8 cellular contexts compared by ENCODE assay signal in genomic region chr13:76887070-76887563, GRCh38. TPM values are rescaled to one million over a fixed set of nuclear protein-coding genes. Genes with fewer than 3 reads are reported as not detected.
A peak's percentile ranks its signal among the peaks of the same experiment; 100 is the strongest.
DNase-seq lines count a peak whose midpoint lies in the region; TF ChIP-seq lines count a peak whose summit lies in the region.

No MANE protein-coding gene starts in this region.

- H3K36me3 Mint-ChIP-seq in Calu3 (ENCODE audit: insufficient read depth, unreplicated experiment): peaks cover 18% of the 10 kb centered on the region

- no peak overlapping the region for H2BK12ac ChIP-seq in neuronal stem cell (ENCODE audit: low read length)

- intact Hi-C loops in Calu3 (cut with micrococcal nuclease; ENCODE audit: unreplicated experiment): no loop called here

- DNase-seq in Calu3 (no peak), SK-N-DZ (ENCODE audit: low spot score) (peak; percentile 64), fibroblast of lung (ENCODE audit: low read depth in 2 of 2) (peak in 1 of 2 donors; percentile 1), neuronal stem cell (ENCODE audit: low spot score) (peak; percentile 11), AG08396 (ENCODE audit: low spot score) (no peak), SKM-1 treated with dmso at 0.1 percent for 144 hours (lab: John Stamatoyannopoulos, UW; ENCODE audit: unreplicated experiment) (no peak)
- no peak for DNase-seq in activated CD8-positive, alpha-beta memory T cell treated with anti-CD3 and anti-CD28 coated beads, Interleukin-2, amount 50 U/mL, for 48 hours
- DNase-seq in stimulated activated CD4-positive, alpha-beta T cell treated with anti-CD3 and anti-CD28 coated beads, Interleukin-15, amount 100 ng/mL, for 24 hours: no peak

- no peak overlapping the region for H3K14ac ChIP-seq in neuronal stem cell (ENCODE audit: low read length)

- no peak overlapping the region for H3K4ac ChIP-seq in neuronal stem cell (ENCODE audit: low read length)

- no CpG with 5 or more reads among the region's 20 CpGs for WGBS in neuronal stem cell (ENCODE audit: extremely low coverage in 2 of 2, insufficient read length in 2 of 2, insufficient replicate concordance in 1 of 2), 2 donors

- H3K27ac ChIP-seq in fibroblast of lung (ENCODE audit: insufficient read depth, low read length): peak overlapping the region; percentile 11
- H3K27ac ChIP-seq in neuronal stem cell (replicated peaks; ENCODE audit: low read length): no peak overlapping the region

- H4K91ac ChIP-seq in neuronal stem cell (ENCODE audit: low read depth, low read length, poor library complexity): no peak overlapping the region

- peak overlapping the region; percentile 88 for H3K4me2 ChIP-seq in fibroblast of lung (ENCODE audit: extremely low read depth, insufficient read depth, low read length)
- H3K4me2 ChIP-seq in neuronal stem cell (ENCODE audit: insufficient read depth, low read length, poor library complexity, severe bottlenecking): peak overlapping the region; percentile 96

- no peaks in the 10 kb centered on the region for H4K20me1 ChIP-seq in fibroblast of lung (ENCODE audit: control insufficient read depth, extremely low read depth, insufficient read depth, low read length)

- H3K4me3 ChIP-seq in fibroblast of lung (replicated peaks in 1 of 4; ENCODE audit: control extremely low read depth in 1 of 4, insufficient read depth in 1 of 4, low read depth in 3 of 4, low read length in 4 of 4): peak overlapping the region; percentile 38 to 69 (median 54)
- peak overlapping the region; percentile 55 to 80 for H3K4me3 ChIP-seq in neuronal stem cell (ENCODE audit: low read length in 2 of 2)

- H3K36me3 ChIP-seq in fibroblast of lung (ENCODE audit: control insufficient read depth, insufficient read depth, low read length) (no peaks in the 10 kb centered on the region), neuronal stem cell (replicated peaks in 1 of 2; ENCODE audit: control insufficient read depth in 2 of 2, insufficient read depth in 2 of 2, low read length in 2 of 2) (no peaks in the 10 kb centered on the region)

- H2AFZ ChIP-seq in fibroblast of lung (ENCODE audit: low read length) (peak overlapping the region; percentile 60), neuronal stem cell (ENCODE audit: low read length) (peak overlapping the region; percentile 99)

- H3K23ac ChIP-seq in neuronal stem cell (ENCODE audit: low read depth, low read length, poor library complexity): no peak overlapping the region

- peaks cover 18% of the 10 kb centered on the region for H3K79me2 ChIP-seq in fibroblast of lung (ENCODE audit: control insufficient read depth, insufficient read depth, low read length)

- CTCF ChIA-PET in Calu3 (lab: Charles Lee): interaction anchor here (0.6 kb wide), 2 partner anchors 208 to 1337 kb away, joined by 3 to 11 read pairs; no protein-coding TSS in a partner anchor

- H3K4me1 ChIP-seq in fibroblast of lung (ENCODE audit: control insufficient read depth, extremely low read depth, insufficient read depth, low read length): peaks cover 8% of the 10 kb centered on the region
- peaks cover 2 to 3% of the 10 kb centered on the region in 2 donors for H3K4me1 ChIP-seq in neuronal stem cell (ENCODE audit: control insufficient read depth in 2 of 2, insufficient read depth in 1 of 2, low read depth in 1 of 2, low read length in 2 of 2)

- no TSS peak for BruUV-seq in Calu3 (replicated peaks; lab: Mats Ljungman, UMichigan)

- H3K4me1 Mint-ChIP-seq in Calu3 (ENCODE audit: low read depth, unreplicated experiment): no peaks in the 10 kb centered on the region

- no peak overlapping the region for H2BK5ac ChIP-seq in neuronal stem cell (ENCODE audit: low read length)

- no peaks in the 10 kb centered on the region for H3K9me3 Mint-ChIP-seq in Calu3 (ENCODE audit: low read depth, unreplicated experiment)

- H3K27ac Mint-ChIP-seq in Calu3 (ENCODE audit: unreplicated experiment): peak overlapping the region; percentile 47

- no peak overlapping the region for H2BK15ac ChIP-seq in neuronal stem cell (ENCODE audit: low read length)

- H3K79me1 ChIP-seq in neuronal stem cell (ENCODE audit: low read depth, low read length): no peaks in the 10 kb centered on the region

- no peak overlapping the region for H2AK5ac ChIP-seq in neuronal stem cell (ENCODE audit: low read depth, low read length)

- TF ChIP-seq CTCF in Calu3 (IDR thresholded peaks at IDR 0.05; ENCODE audit: unreplicated experiment): no peak
- no peak for TF ChIP-seq CTCF in fibroblast of lung (conservative IDR thresholded peaks at IDR 0.05 in 1 of 2, IDR thresholded peaks at IDR 0.05 in 1 of 2; ENCODE audit: low read depth in 1 of 2, low read length in 2 of 2)

- H3K27me3 ChIP-seq in fibroblast of lung (ENCODE audit: control insufficient read depth, insufficient read depth, low read length) (no peaks in the 10 kb centered on the region), neuronal stem cell (ENCODE audit: control insufficient read depth in 3 of 3, insufficient read depth in 3 of 3, low read depth in 1 of 3, low read length in 3 of 3) (peaks cover 2 to 70% (median 29%) of the 10 kb centered on the region in 3 experiments)

- H3K27me3 Mint-ChIP-seq in Calu3 (ENCODE audit: unreplicated experiment): no peaks in the 10 kb centered on the region

- H3K4me3 Mint-ChIP-seq in Calu3 (ENCODE audit: low read depth, unreplicated experiment): peak overlapping the region; percentile 54

- no peak overlapping the region for H3K18ac ChIP-seq in neuronal stem cell (ENCODE audit: low read length)

- H3K9me3 ChIP-seq in fibroblast of lung (ENCODE audit: control insufficient read depth, insufficient read depth, low read depth, low read length): no peaks in the 10 kb centered on the region
- H3K9me3 ChIP-seq in neuronal stem cell (replicated peaks in 1 of 2; ENCODE audit: control insufficient read depth in 2 of 2, insufficient read depth in 1 of 2, low read depth in 1 of 2, low read length in 2 of 2): no peaks in the 10 kb centered on the region

- H4K8ac ChIP-seq in neuronal stem cell (ENCODE audit: low read depth, low read length): no peak overlapping the region

- no peak overlapping the region for H2BK120ac ChIP-seq in neuronal stem cell (ENCODE audit: low read depth, low read length)

- H3K9ac ChIP-seq in fibroblast of lung (ENCODE audit: insufficient read depth, low read length) (peak overlapping the region; percentile 40), neuronal stem cell (ENCODE audit: low read depth, low read length, poor library complexity) (no peak overlapping the region)

RNA-seq across cellular contexts. Expression of gene KCTD12, which starts 0.9 kb away (rescaled TPM):
- total RNA-seq in Calu3 (2022): 2.8 and 3.7 TPM in 2 replicates
- polyA plus RNA-seq in SK-N-DZ (2014; cell fraction: cytosol; rRNA removed): 25.1 and 26.6 TPM in 2 replicates
- 13.5 and 15.6 TPM in 2 replicates for polyA plus RNA-seq in SK-N-DZ (2014; cell fraction: nucleus; rRNA removed)
- total RNA-seq in fibroblast of lung: 35.3 and 36.5 TPM in 2 replicates
- 9.9 and 48.2 TPM in 2 replicates for polyA plus RNA-seq in fibroblast of lung
- 11.5 and 50.8 TPM in 2 replicates for polyA plus RNA-seq in fibroblast of lung (2012)
- 6.5 and 55.8 TPM in 2 replicates for polyA minus RNA-seq in fibroblast of lung (ENCODE audit: low replicate concordance)
- polyA plus RNA-seq in neuronal stem cell (2013, experiment 1 of 2): 2.8 TPM
- polyA plus RNA-seq in neuronal stem cell (2013, experiment 2 of 2): 2.7 TPM

Comparison
In these comparisons a context has a peak if more than half of its experiments do, and no peak if none do; other contexts are left out.
1. DNase-seq: peak in SK-N-DZ (single experiment) and neuronal stem cell (single experiment); none in Calu3 (single experiment), AG08396 (single experiment), activated CD8-positive, alpha-beta memory T cell treated with anti-CD3 and anti-CD28 coated beads, Interleukin-2, amount 50 U/mL, for 48 hours (single experiment), SKM-1 treated with dmso at 0.1 percent for 144 hours (single experiment) and stimulated activated CD4-positive, alpha-beta T cell treated with anti-CD3 and anti-CD28 coated beads, Interleukin-15, amount 100 ng/mL, for 24 hours (single experiment).